23 cellular contexts compared by ENCODE assay signal in genomic region chr19:54875506-54875905, GRCh38. TPM values are rescaled to one million over a fixed set of nuclear protein-coding genes. Genes with fewer than 3 reads are reported as not detected.
DNase-seq lines count a peak whose midpoint lies in the region; ATAC-seq and TF ChIP-seq lines count a peak whose summit lies in the region.
"Had no signal": no experiment of that assay in that cellular context is flagged by ENCODE, and none has a peak within 500 bp of the region (broad histone marks: within the 10 kb centered on the region; RNA-seq: fewer than 3 reads in every experiment).

No MANE protein-coding gene starts in this region.

- no peaks in the 10 kb centered on the region for H3K9me3 ChIP-seq in spleen

- H3K36me3 Mint-ChIP-seq in activated naive CD4-positive, alpha-beta T cell treated with anti-CD3 and anti-CD28 coated beads, Interleukin-2, amount 50 U/mL, for 72 hours: no peaks in the 10 kb centered on the region
- H3K36me3 Mint-ChIP-seq: activated naive CD8-positive, alpha-beta T cell treated with anti-CD3 and anti-CD28 coated beads for 36 hours; CD8-positive, alpha-beta T cell had no signal

- H3K27ac ChIP-seq in spleen (peak overlapping the region in 7 of 8 donors; percentile 4 to 89 (median 79)), foreskin keratinocyte (no peak overlapping the region)
- H3K27ac ChIP-seq: PC-9 had no signal

- TF ChIP-seq CTCF in spleen (IDR thresholded peaks at IDR 0.05 in 8 of 11, conservative IDR thresholded peaks at IDR 0.05 in 3 of 11): no peak
- TF ChIP-seq CTCF in foreskin keratinocyte (conservative IDR thresholded peaks at IDR 0.05): no peak

- H3K27ac Mint-ChIP-seq in activated naive CD4-positive, alpha-beta T cell treated with anti-CD3 and anti-CD28 coated beads, Interleukin-2, amount 50 U/mL, for 72 hours: no peak overlapping the region
- H3K27ac Mint-ChIP-seq: activated naive CD8-positive, alpha-beta T cell treated with anti-CD3 and anti-CD28 coated beads for 36 hours; activated T-cell treated with anti-CD3 and anti-CD28 coated beads, Interleukin-2, amount 50 U/mL, for 72 hours; CD8-positive, alpha-beta T cell had no signal

- no peak for TF ChIP-seq POLR2A in spleen (IDR thresholded peaks at IDR 0.05)

- 21 to 40% (median 29%) methylated on average over 2 of the region's 2 CpGs for WGBS in spleen, 5 donors

- DNase-seq in Right ventricle myocardium superior: no peak
- DNase-seq in cardiac septum (ENCODE audit: low spot score): no peak
- DNase-seq in NOMO-1 treated with dmso at 0.1 percent for 144 hours (lab: John Stamatoyannopoulos, UW; ENCODE audit: unreplicated experiment): peak; percentile 78
- DNase-seq in germinal center (ENCODE audit: low spot score): peak; percentile 4
- no peak for DNase-seq in spleen
- no peak for DNase-seq in activated naive CD4-positive, alpha-beta T cell treated with anti-CD3 and anti-CD28 coated beads, Interleukin-2, amount 50 U/mL, for 72 hours (ENCODE audit: low spot score in 2 of 2)
- no peak for DNase-seq in foreskin keratinocyte
- DNase-seq in HK-2 (ENCODE audit: unreplicated experiment): no peak
- DNase-seq: activated CD4-positive, alpha-beta T cell treated with anti-CD3 and anti-CD28 coated beads, Interleukin-2, amount 50 U/mL, for 48 hours; activated naive CD8-positive, alpha-beta T cell treated with anti-CD3 and anti-CD28 coated beads for 36 hours; activated T-cell treated with anti-CD3 and anti-CD28 coated beads, Interleukin-2, amount 50 U/mL, for 72 hours; CD8-positive, alpha-beta T cell; mammary epithelial cell; NCI-H2107; NCI-H524 treated with DMSO at 0.1 percent for 48 hours; PC-9; retina; stomach had no signal

- no peaks in the 10 kb centered on the region for H3K9me3 Mint-ChIP-seq in activated naive CD4-positive, alpha-beta T cell treated with anti-CD3 and anti-CD28 coated beads, Interleukin-2, amount 50 U/mL, for 72 hours
- H3K9me3 Mint-ChIP-seq: activated naive CD8-positive, alpha-beta T cell treated with anti-CD3 and anti-CD28 coated beads for 36 hours; activated T-cell treated with anti-CD3 and anti-CD28 coated beads, Interleukin-2, amount 50 U/mL, for 72 hours; CD8-positive, alpha-beta T cell had no signal

- H3K4me3 ChIP-seq in spleen: peak overlapping the region in 4 of 8 donors; percentile 11 to 56 (median 30)
- H3K4me3 ChIP-seq: PC-9 had no signal

- H3K4me1 ChIP-seq in spleen (peaks cover 0 to 25% (median 0%) of the 10 kb centered on the region in 6 donors), foreskin keratinocyte (no peaks in the 10 kb centered on the region)
- H3K4me1 ChIP-seq: stomach had no signal

- peaks cover 0 to 26% (median 0%) of the 10 kb centered on the region in 7 donors for H3K27me3 ChIP-seq in spleen (replicated peaks in 1 of 7)
- no peaks in the 10 kb centered on the region for H3K27me3 ChIP-seq in foreskin keratinocyte

- ATAC-seq in Right ventricle myocardium superior (ENCODE audit: poor library complexity) (peak; percentile 25), foreskin keratinocyte (no peak)
- ATAC-seq in activated naive CD4-positive, alpha-beta T cell treated with anti-CD3 and anti-CD28 coated beads, Interleukin-2, amount 50 U/mL, for 72 hours: no peak
- ATAC-seq: activated T-cell treated with anti-CD3 and anti-CD28 coated beads, Interleukin-2, amount 50 U/mL, for 72 hours; CD8-positive, alpha-beta T cell had no signal

- peaks cover 0 to under 1% (median 0%) of the 10 kb centered on the region in 6 donors for H3K36me3 ChIP-seq in spleen
- H3K36me3 ChIP-seq: stomach had no signal

- intact Hi-C loops in Right ventricle myocardium superior (cut with DNase I): no loop called here
- intact Hi-C loops in cardiac septum (cut with DNase I): no loop called here
- intact Hi-C loops in spleen (cut with DNase I; ENCODE audit: low total_unique reads): no loop called here

RNA-seq across cellular contexts. Expression of gene FCAR, which starts 1.5 kb away (rescaled TPM):
- 0.30 TPM for total RNA-seq in Right ventricle myocardium superior
- total RNA-seq in cardiac septum: 0.70 TPM
- total RNA-seq in spleen: 10 to 100 TPM; 17.4 to 86.3 (median 32.8) TPM
- polyA plus RNA-seq in spleen: 1 to 10 TPM in 2 of 3 donors, under 1 TPM in 1; 0.59 to 3.7 (median 1.1) TPM
- not detected for total RNA-seq in activated naive CD4-positive, alpha-beta T cell treated with anti-CD3 and anti-CD28 coated beads, Interleukin-2, amount 50 U/mL, for 72 hours
- total RNA-seq in foreskin keratinocyte: not detected in 2 replicates
- not detected in 2 replicates for polyA plus RNA-seq in foreskin keratinocyte
- total RNA-seq: A172; activated naive CD8-positive, alpha-beta T cell treated with anti-CD3 and anti-CD28 coated beads for 36 hours; activated T-cell treated with anti-CD3 and anti-CD28 coated beads, Interleukin-2, amount 50 U/mL, for 72 hours; bronchial epithelial cell; Daoy; mammary epithelial cell; neural crest cell; PC-9 had no signal
- polyA plus RNA-seq: mammary epithelial cell had no signal

RNA-seq across cellular contexts. Expression of gene KIR3DL2, which starts 25.3 kb away (rescaled TPM):
- total RNA-seq in Right ventricle myocardium superior (not detected), cardiac septum (not detected), spleen (1 to 10 TPM in 5 of 7 donors, under 1 TPM in 2; 0.39 to 2.7 (median 1.0) TPM), foreskin keratinocyte (not detected in 2 replicates)
- polyA plus RNA-seq in spleen (under 1 TPM; 0.13 to 0.59 (median 0.19) TPM), foreskin keratinocyte (not detected in 2 replicates)
- 1 to 10 TPM in 1 of 2 donors, under 1 TPM in 1; 0.98 to 1.1 TPM for total RNA-seq in activated naive CD4-positive, alpha-beta T cell treated with anti-CD3 and anti-CD28 coated beads, Interleukin-2, amount 50 U/mL, for 72 hours
- total RNA-seq: A172, bronchial epithelial cell, Daoy, mammary epithelial cell, neural crest cell, PC-9, stomach had no signal
- polyA plus RNA-seq: mammary epithelial cell, stomach had no signal

RNA-seq across cellular contexts. Expression of gene NCR1, which starts 30.4 kb away (rescaled TPM):
- not detected for total RNA-seq in Right ventricle myocardium superior
- total RNA-seq in cardiac septum: not detected
- total RNA-seq in spleen: 10 to 100 TPM in 5 of 7 donors, 1 to 10 TPM in 2; 8.2 to 16.7 (median 11.8) TPM
- 1 to 10 TPM in 1 of 3 donors, under 1 TPM in 2; 0.33 to 1.3 (median 0.50) TPM for polyA plus RNA-seq in spleen
- under 1 TPM; 0.61 to 0.89 TPM for total RNA-seq in activated naive CD4-positive, alpha-beta T cell treated with anti-CD3 and anti-CD28 coated beads, Interleukin-2, amount 50 U/mL, for 72 hours
- not detected in 2 replicates for total RNA-seq in foreskin keratinocyte
- not detected in 2 replicates for polyA plus RNA-seq in foreskin keratinocyte
- total RNA-seq: A172, bronchial epithelial cell, mammary epithelial cell, neural crest cell, PC-9 had no signal
- polyA plus RNA-seq: esophagus, mammary epithelial cell had no signal

RNA-seq across cellular contexts. Expression of gene KIR2DS4, which starts 43.0 kb away (rescaled TPM):
- total RNA-seq in Right ventricle myocardium superior (not detected), cardiac septum (not detected), spleen (1 to 10 TPM in 5 of 7 donors, under 1 TPM in 2; 0.66 to 2.2 (median 1.0) TPM), foreskin keratinocyte (not detected in 2 replicates)
- polyA plus RNA-seq in spleen (under 1 TPM in 2 of 3 donors, not detected in 1; 0.39 to 0.48 TPM), foreskin keratinocyte (not detected in 2 replicates)
- total RNA-seq in activated naive CD4-positive, alpha-beta T cell treated with anti-CD3 and anti-CD28 coated beads, Interleukin-2, amount 50 U/mL, for 72 hours: under 1 TPM; 0.18 to 0.45 TPM
- total RNA-seq: A172, bronchial epithelial cell, Daoy, mammary epithelial cell, neural crest cell, PC-9, stomach had no signal
- polyA plus RNA-seq: esophagus, mammary epithelial cell, stomach had no signal

RNA-seq across cellular contexts. Expression of gene KIR3DL1, which starts 59.2 kb away (rescaled TPM):
- total RNA-seq in Right ventricle myocardium superior: not detected
- total RNA-seq in cardiac septum: not detected
- total RNA-seq in spleen: 1 to 10 TPM in 1 of 7 donors, under 1 TPM in 5, not detected in 1; 0.69 to 6.3 (median 0.90) TPM
- polyA plus RNA-seq in spleen: under 1 TPM; 0.07 to 0.13 (median 0.12) TPM
- under 1 TPM; 0.18 to 0.23 TPM for total RNA-seq in activated naive CD4-positive, alpha-beta T cell treated with anti-CD3 and anti-CD28 coated beads, Interleukin-2, amount 50 U/mL, for 72 hours
- total RNA-seq in foreskin keratinocyte: not detected in 2 replicates
- polyA plus RNA-seq in foreskin keratinocyte: not detected in 2 replicates
- total RNA-seq: A172; activated naive CD8-positive, alpha-beta T cell treated with anti-CD3 and anti-CD28 coated beads for 36 hours; bronchial epithelial cell; Daoy; mammary epithelial cell; neural crest cell; PC-9; stomach had no signal
- polyA plus RNA-seq: esophagus, mammary epithelial cell, stomach had no signal

Comparison
In these comparisons a context has a peak if more than half of its experiments do, and no peak if none do; other contexts are left out.
1. DNase-seq: peak in NOMO-1 treated with dmso at 0.1 percent for 144 hours (single experiment) and germinal center (single experiment); none in Right ventricle myocardium superior (single experiment), cardiac septum (single experiment), spleen (single experiment), activated naive CD4-positive, alpha-beta T cell treated with anti-CD3 and anti-CD28 coated beads, Interleukin-2, amount 50 U/mL, for 72 hours (0 of 2), foreskin keratinocyte (0 of 2) and HK-2 (single experiment).
2. RNA of gene FCAR, which starts 1.5 kb away (total RNA-seq): 17.4 to 86.3 TPM in spleen; 0.70 TPM in cardiac septum (single experiment), 0.30 TPM in Right ventricle myocardium superior (single experiment), not detected in activated naive CD4-positive, alpha-beta T cell treated with anti-CD3 and anti-CD28 coated beads, Interleukin-2, amount 50 U/mL, for 72 hours and not detected in foreskin keratinocyte; every median in the first group is over 10 times any median in the second.